ENCODE assay signal across 9 cellular contexts in genomic region chr5:162377895-162378294, GRCh38.
"Had no signal": no experiment of that assay in that cellular context is flagged by ENCODE, and none has a peak within 500 bp of the region (broad histone marks: within the 10 kb centered on the region; RNA-seq: fewer than 3 reads in every experiment).

No MANE protein-coding gene starts in this region.

- FAIRE-seq: HTR-8/SVneo had no signal

- H3K4me3 ChIP-seq: GM23338, HAP-1 had no signal

- DNase-seq: H7, HFFc6, Karpas-422, KBM-7 had no signal

- H3K27ac ChIP-seq: KMS-11 had no signal

- H3K9ac ChIP-seq: KMS-11 had no signal

- H2AFZ ChIP-seq: GM23338 had no signal

- H3K9me3 ChIP-seq: HAP-1 had no signal

- H3K4me1 ChIP-seq: HAP-1 had no signal

- H3K36me3 ChIP-seq: HAP-1 had no signal

- ATAC-seq: GM23338, HCT116 had no signal

- H3K4me2 ChIP-seq: GM23338, KMS-11 had no signal
